Comparison of ENCODE assay signal across 1 cellular context in the genomic region with DNA sequence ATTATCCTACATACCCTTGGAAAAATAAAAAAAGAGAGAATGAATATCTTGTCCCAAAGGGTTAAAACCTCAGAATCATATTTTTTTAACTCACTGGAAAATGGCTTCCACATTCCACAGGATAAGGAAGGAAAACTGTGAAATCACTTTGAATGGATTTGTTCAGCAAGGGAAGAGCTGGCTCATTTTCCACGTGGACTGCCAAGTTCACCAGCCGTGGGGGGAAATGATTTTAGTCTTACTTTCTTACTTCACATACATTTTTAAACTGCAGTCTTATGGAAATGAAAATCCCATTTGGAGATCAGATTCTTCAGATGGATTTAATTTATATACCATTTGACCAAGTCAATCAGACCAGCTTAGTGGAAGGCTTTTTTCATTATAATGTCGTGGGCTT.
TF ChIP-seq lines count a peak whose summit lies in the region.

No MANE protein-coding gene starts in this region.

TF ChIP-seq in HCT116, 20 proteins besides CTCF, POLR2A, EP300 and RAD21 (continued from another document):
- TF ChIP-seq TCF7L2 (IDR thresholded peaks at IDR 0.05; ENCODE audit: borderline replicate concordance, extremely low read depth, insufficient read depth, insufficient read length) (no peak), CBX3 (IDR thresholded peaks at IDR 0.05; ENCODE audit: low read depth) (no peak), ZFX (IDR thresholded peaks at IDR 0.05) (no peak), EZH2 (IDR thresholded peaks at IDR 0.05) (no peak), ELF1 (IDR thresholded peaks at IDR 0.05; ENCODE audit: borderline replicate concordance, low read depth) (no peak), ZNF274 (IDR thresholded peaks at IDR 0.05; ENCODE audit: low read depth, low read length) (no peak), MAX (IDR thresholded peaks at IDR 0.05) (no peak), FOSL1 (IDR thresholded peaks at IDR 0.05; ENCODE audit: low read depth) (no peak)
